Comparison of ENCODE assay signal across 2 cellular contexts in the genomic region with DNA sequence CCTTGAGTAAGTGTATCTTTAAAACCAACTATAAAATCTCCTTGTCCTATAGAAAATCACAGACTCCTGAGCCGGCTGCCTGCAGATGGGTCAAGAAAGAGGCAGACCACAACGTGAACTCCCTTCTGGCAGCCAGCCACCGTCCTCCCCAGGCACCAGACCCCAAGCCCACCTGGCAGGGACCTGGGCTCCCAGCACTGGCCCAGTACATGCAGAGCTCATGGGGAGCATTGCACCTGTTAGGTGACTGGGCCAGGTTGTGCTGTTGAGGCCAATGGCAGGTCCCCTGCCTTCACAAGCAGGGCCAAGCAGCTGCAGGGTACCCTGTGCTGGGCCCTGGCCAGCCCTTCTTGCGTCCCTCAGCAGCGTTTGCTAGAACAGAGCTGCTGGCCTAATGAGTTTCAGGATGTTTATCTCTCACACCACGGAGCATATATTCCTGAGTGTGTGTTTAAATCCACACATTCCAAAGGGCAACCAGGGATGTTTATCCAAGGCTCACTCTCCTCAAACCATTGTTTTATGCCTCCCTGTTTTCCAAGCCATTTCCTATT.
TF ChIP-seq lines count a peak whose summit lies in the region.

No MANE protein-coding gene starts in this region.

TF ChIP-seq in SK-N-SH, 30 proteins besides CTCF, POLR2A, EP300 and RAD21 (continued from another document):
- TF ChIP-seq IRF3 (IDR thresholded peaks at IDR 0.05; ENCODE audit: low read depth, low read length) = no peak
- no peak for TF ChIP-seq GABPA (IDR thresholded peaks at IDR 0.05; ENCODE audit: low read depth)
- TF ChIP-seq TCF12 (IDR thresholded peaks at IDR 0.05) = no peak
TF ChIP-seq in SK-N-SH: peak in this region for 0.

TF ChIP-seq in SK-N-SH treated with all-trans-retinoic acid at 6 μM for 48 hours, 23 proteins besides CTCF, POLR2A, EP300 and RAD21 (continued from another document):
- TF ChIP-seq ZFP30 (CRISPR knock-in tag; IDR thresholded peaks at IDR 0.05) (no peak), OSR1 (CRISPR knock-in tag; IDR thresholded peaks at IDR 0.05) (no peak), SNAI2 (CRISPR knock-in tag; IDR thresholded peaks at IDR 0.05) (no peak), ARNTL (CRISPR knock-in tag; IDR thresholded peaks at IDR 0.05; ENCODE audit: borderline replicate concordance, low read depth) (no peak), ZFP3 (CRISPR knock-in tag; IDR thresholded peaks at IDR 0.05) (no peak), ESRRG (CRISPR knock-in tag; IDR thresholded peaks at IDR 0.05) (no peak), PPARA (CRISPR knock-in tag; IDR thresholded peaks at IDR 0.05; ENCODE audit: borderline replicate concordance) (no peak), CSDC2 (CRISPR knock-in tag; IDR thresholded peaks at IDR 0.05) (no peak), ZNF565 (CRISPR knock-in tag; conservative IDR thresholded peaks at IDR 0.05; ENCODE audit: low read depth) (no peak), GLIS3 (CRISPR knock-in tag; IDR thresholded peaks at IDR 0.05) (no peak)
- TF ChIP-seq, protein P1, sequence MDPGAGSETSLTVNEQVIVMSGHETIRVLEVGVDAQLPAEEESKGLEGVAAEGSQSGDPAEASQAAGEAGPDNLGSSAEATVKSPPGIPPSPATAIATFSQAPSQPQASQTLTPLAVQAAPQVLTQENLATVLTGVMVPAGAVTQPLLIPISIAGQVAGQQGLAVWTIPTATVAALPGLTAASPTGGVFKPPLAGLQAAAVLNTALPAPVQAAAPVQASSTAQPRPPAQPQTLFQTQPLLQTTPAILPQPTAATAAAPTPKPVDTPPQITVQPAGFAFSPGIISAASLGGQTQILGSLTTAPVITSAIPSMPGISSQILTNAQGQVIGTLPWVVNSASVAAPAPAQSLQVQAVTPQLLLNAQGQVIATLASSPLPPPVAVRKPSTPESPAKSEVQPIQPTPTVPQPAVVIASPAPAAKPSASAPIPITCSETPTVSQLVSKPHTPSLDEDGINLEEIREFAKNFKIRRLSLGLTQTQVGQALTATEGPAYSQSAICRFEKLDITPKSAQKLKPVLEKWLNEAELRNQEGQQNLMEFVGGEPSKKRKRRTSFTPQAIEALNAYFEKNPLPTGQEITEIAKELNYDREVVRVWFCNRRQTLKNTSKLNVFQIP (CRISPR knock-in tag; IDR thresholded peaks at IDR 0.05; ENCODE audit: borderline replicate concordance, low read depth) = no peak
